Comparison of ENCODE assay signal across 2 cellular contexts in the genomic region with DNA sequence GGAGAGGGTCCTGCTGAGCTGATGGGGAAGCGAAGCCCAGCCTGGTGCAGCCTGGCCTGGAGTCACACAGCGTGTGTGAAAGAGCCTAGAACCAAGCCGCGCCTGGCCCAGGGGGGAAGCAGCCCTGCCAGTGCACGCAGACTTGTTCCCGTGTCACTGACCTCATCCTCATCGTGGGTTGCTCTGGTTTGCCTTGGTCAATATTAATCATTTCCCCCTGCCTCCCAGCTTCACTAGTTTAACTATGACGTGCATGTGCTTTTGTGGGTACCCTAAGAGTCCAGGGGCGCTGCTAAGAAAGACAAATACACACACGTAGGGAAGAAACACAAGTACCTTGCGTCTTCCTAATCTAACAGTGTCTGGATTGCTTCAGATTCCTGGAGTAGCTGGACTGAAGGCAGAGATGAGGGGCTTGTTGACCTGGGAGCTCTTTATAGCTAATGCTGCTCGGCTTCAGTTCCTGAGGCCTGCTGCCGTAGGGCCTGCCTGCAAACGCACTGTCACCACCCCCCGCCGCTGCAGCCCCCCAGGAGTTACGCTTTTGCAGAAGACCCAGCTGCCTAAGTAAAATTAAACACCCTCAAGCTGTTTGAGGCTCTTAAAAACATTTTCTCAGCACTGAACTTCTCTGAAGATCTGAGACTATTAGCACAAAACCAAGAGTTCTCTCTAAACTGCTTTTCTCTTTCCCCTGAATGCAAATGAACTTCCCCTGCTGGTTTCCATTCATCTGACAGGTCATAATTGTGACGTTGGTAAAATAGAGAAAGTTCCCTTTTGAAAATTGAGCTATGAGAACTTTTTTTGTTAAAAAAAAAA.
TF ChIP-seq lines count a peak whose summit lies in the region.

No MANE protein-coding gene starts in this region.

TF ChIP-seq in liver, 16 proteins besides CTCF, POLR2A, EP300 and RAD21:
- no peak for TF ChIP-seq ZBTB33 (IDR thresholded peaks at IDR 0.05)
- TF ChIP-seq FOXA2 (IDR thresholded peaks at IDR 0.05) = no peak
- TF ChIP-seq, protein P1, sequence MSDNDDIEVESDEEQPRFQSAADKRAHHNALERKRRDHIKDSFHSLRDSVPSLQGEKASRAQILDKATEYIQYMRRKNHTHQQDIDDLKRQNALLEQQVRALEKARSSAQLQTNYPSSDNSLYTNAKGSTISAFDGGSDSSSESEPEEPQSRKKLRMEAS (IDR thresholded peaks at IDR 0.05) = no peak
- TF ChIP-seq RXRA (IDR thresholded peaks at IDR 0.05) = peak in 1 of 2 donors; percentile 18

TF ChIP-seq in HepG2, 621 proteins besides CTCF, POLR2A, EP300 and RAD21 (continued from another document):
- TF ChIP-seq, protein P2, sequence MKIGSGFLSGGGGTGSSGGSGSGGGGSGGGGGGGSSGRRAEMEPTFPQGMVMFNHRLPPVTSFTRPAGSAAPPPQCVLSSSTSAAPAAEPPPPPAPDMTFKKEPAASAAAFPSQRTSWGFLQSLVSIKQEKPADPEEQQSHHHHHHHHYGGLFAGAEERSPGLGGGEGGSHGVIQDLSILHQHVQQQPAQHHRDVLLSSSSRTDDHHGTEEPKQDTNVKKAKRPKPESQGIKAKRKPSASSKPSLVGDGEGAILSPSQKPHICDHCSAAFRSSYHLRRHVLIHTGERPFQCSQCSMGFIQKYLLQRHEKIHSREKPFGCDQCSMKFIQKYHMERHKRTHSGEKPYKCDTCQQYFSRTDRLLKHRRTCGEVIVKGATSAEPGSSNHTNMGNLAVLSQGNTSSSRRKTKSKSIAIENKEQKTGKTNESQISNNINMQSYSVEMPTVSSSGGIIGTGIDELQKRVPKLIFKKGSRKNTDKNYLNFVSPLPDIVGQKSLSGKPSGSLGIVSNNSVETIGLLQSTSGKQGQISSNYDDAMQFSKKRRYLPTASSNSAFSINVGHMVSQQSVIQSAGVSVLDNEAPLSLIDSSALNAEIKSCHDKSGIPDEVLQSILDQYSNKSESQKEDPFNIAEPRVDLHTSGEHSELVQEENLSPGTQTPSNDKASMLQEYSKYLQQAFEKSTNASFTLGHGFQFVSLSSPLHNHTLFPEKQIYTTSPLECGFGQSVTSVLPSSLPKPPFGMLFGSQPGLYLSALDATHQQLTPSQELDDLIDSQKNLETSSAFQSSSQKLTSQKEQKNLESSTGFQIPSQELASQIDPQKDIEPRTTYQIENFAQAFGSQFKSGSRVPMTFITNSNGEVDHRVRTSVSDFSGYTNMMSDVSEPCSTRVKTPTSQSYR (CRISPR knock-in tag; IDR thresholded peaks at IDR 0.05; ENCODE audit: borderline replicate concordance) = no peak
- TF ChIP-seq ZNF138 (CRISPR knock-in tag; IDR thresholded peaks at IDR 0.05; ENCODE audit: low read depth) = no peak
